In genomic region chr20:22771706-22772105, GRCh38 we compare ENCODE assay signal across 32 cellular contexts.
DNase-seq lines count a peak whose midpoint lies in the region; FAIRE-seq and TF ChIP-seq lines count a peak whose summit lies in the region.
"Had no signal": no experiment of that assay in that cellular context is flagged by ENCODE, and none has a peak within 500 bp of the region (broad histone marks: within the 10 kb centered on the region; RNA-seq: fewer than 3 reads in every experiment).

No MANE protein-coding gene starts in this region.

- H3K9me3 ChIP-seq in astrocyte (ENCODE audit: insufficient read depth, low read depth, low read length) (peaks cover 6% of the 10 kb centered on the region), left ventricle myocardium inferior (replicated peaks) (no peaks in the 10 kb centered on the region)
- H3K9me3 ChIP-seq: ascending aorta, mucosa of descending colon, thyroid gland had no signal

- H4K20me1 ChIP-seq in astrocyte (ENCODE audit: insufficient read depth, low read length): no peaks in the 10 kb centered on the region

- TF ChIP-seq POLR2A in erythroblast (IDR thresholded peaks at IDR 0.05; ENCODE audit: low read length): no peak

- no peak overlapping the region for H3K4me2 ChIP-seq in astrocyte (ENCODE audit: low read length)
- H3K4me2 ChIP-seq: GM23338 had no signal

- H3K4me1 Mint-ChIP-seq in astrocyte (ENCODE audit: low read depth, unreplicated experiment) (peaks cover 66% of the 10 kb centered on the region), chondrocyte (ENCODE audit: low read depth) (peaks cover 56% of the 10 kb centered on the region)
- H3K4me1 Mint-ChIP-seq: activated CD4-positive, alpha-beta T cell treated with anti-CD3 and anti-CD28 coated beads, Interleukin-2, amount 10 ng/mL, durations not matched to agents 7 days and 5 days; activated naive CD8-positive, alpha-beta T cell treated with anti-CD3 and anti-CD28 coated beads, Interleukin-2, amount 10 ng/mL, durations not matched to agents 7 days and 5 days; B cell had no signal

- no peaks in the 10 kb centered on the region for H3K27me3 Mint-ChIP-seq in astrocyte (ENCODE audit: low read depth, unreplicated experiment)
- H3K27me3 Mint-ChIP-seq in chondrocyte (ENCODE audit: low read depth): no peaks in the 10 kb centered on the region
- H3K27me3 Mint-ChIP-seq: activated CD4-positive, alpha-beta T cell treated with anti-CD3 and anti-CD28 coated beads, Interleukin-2, amount 10 ng/mL, durations not matched to agents 7 days and 5 days; activated naive CD8-positive, alpha-beta T cell treated with anti-CD3 and anti-CD28 coated beads, Interleukin-2, amount 10 ng/mL, durations not matched to agents 7 days and 5 days; activated T-cell treated with anti-CD3 and anti-CD28 coated beads, Interleukin-2, amount 50 U/mL, for 24 hours had no signal

- H3K4me3 Mint-ChIP-seq in astrocyte (ENCODE audit: unreplicated experiment): peak overlapping the region; percentile 17
- H3K4me3 Mint-ChIP-seq in chondrocyte (ENCODE audit: unreplicated experiment): no peak overlapping the region
- H3K4me3 Mint-ChIP-seq: activated CD4-positive, alpha-beta T cell treated with anti-CD3 and anti-CD28 coated beads, Interleukin-2, amount 10 ng/mL, durations not matched to agents 7 days and 5 days; activated naive CD8-positive, alpha-beta T cell treated with anti-CD3 and anti-CD28 coated beads, Interleukin-2, amount 10 ng/mL, durations not matched to agents 7 days and 5 days; activated T-cell treated with anti-CD3 and anti-CD28 coated beads, Interleukin-2, amount 50 U/mL, for 24 hours; B cell; CD8-positive, alpha-beta T cell; GM23338; nephron had no signal

- H2AFZ ChIP-seq in astrocyte (ENCODE audit: low read depth, low read length): no peak overlapping the region
- H2AFZ ChIP-seq: GM23338 had no signal

- H3K9ac ChIP-seq in astrocyte (ENCODE audit: low read length): no peak overlapping the region

- peak; percentile 16 for DNase-seq in G401 (ENCODE audit: low spot score)
- DNase-seq in NCI-H69 (lab: John Stamatoyannopoulos, UW): peak; percentile 15
- DNase-seq in astrocyte (ENCODE audit: low read depth): no peak
- peak; percentile 82 for DNase-seq in myocyte (ENCODE audit: low read depth)
- DNase-seq in dermis blood vessel endothelial cell: no peak
- DNase-seq in left ventricle myocardium inferior: no peak
- DNase-seq in chondrocyte (ENCODE audit: low spot score): no peak
- DNase-seq in erythroblast (lab: John Stamatoyannopoulos, UW): no peak
- DNase-seq: ACHN; activated CD4-positive, alpha-beta T cell treated with anti-CD3 and anti-CD28 coated beads, Interleukin-2, amount 10 ng/mL, durations not matched to agents 7 days and 5 days; activated gamma-delta T cell treated with Interleukin-2 at 50 U/mL for 16 hours; activated naive CD8-positive, alpha-beta T cell treated with anti-CD3 and anti-CD28 coated beads, Interleukin-2, amount 10 ng/mL, durations not matched to agents 7 days and 5 days; activated T-cell treated with anti-CD3 and anti-CD28 coated beads, Interleukin-2, amount 50 U/mL, for 24 hours; caudate nucleus; CD8-positive, alpha-beta T cell; foreskin melanocyte; kidney; mucosa of descending colon; NCI-H146; NCI-H2171; NCI-H510A treated with DMSO at 0.1 percent for 48 hours; stimulated activated CD4-positive, alpha-beta T cell treated with anti-CD3 and anti-CD28 coated beads, Interleukin-4, amount 100 ng/mL, for 24 hours; T1000; thyroid gland had no signal

- peaks cover 8% of the 10 kb centered on the region for H3K9me3 Mint-ChIP-seq in astrocyte (ENCODE audit: unreplicated experiment)
- peaks cover 10% of the 10 kb centered on the region for H3K9me3 Mint-ChIP-seq in chondrocyte (ENCODE audit: low read depth)
- H3K9me3 Mint-ChIP-seq: activated CD4-positive, alpha-beta T cell treated with anti-CD3 and anti-CD28 coated beads, Interleukin-2, amount 10 ng/mL, durations not matched to agents 7 days and 5 days; activated T-cell treated with anti-CD3 and anti-CD28 coated beads, Interleukin-2, amount 50 U/mL, for 24 hours had no signal

- H3K27me3 ChIP-seq in astrocyte (ENCODE audit: insufficient read depth, low read length) (no peaks in the 10 kb centered on the region), left ventricle myocardium inferior (ENCODE audit: low read depth) (peaks cover 4% of the 10 kb centered on the region)
- H3K27me3 ChIP-seq: ascending aorta, SJCRH30, thyroid gland had no signal

- H3K36me3 ChIP-seq in astrocyte (ENCODE audit: insufficient read depth, low read length) (no peaks in the 10 kb centered on the region), left ventricle myocardium inferior (no peaks in the 10 kb centered on the region)
- H3K36me3 ChIP-seq: ascending aorta, SJCRH30, thyroid gland had no signal

- H3K4me1 ChIP-seq in astrocyte (ENCODE audit: insufficient read depth, low read length) (peaks cover 7% of the 10 kb centered on the region), left ventricle myocardium inferior (peaks cover 5% of the 10 kb centered on the region)
- H3K4me1 ChIP-seq: ascending aorta had no signal

- in situ Hi-C loops in G401 (cut with HindIII; ENCODE audit: low sequenced_read_pairs): no loop called here

- H3K27ac ChIP-seq in astrocyte (ENCODE audit: low read depth, low read length): no peak overlapping the region
- no peak overlapping the region for H3K27ac ChIP-seq in left ventricle myocardium inferior (replicated peaks)
- H3K27ac ChIP-seq: ascending aorta, HL-60, SJCRH30, thyroid gland had no signal

- no peaks in the 10 kb centered on the region for H3K79me2 ChIP-seq in astrocyte (ENCODE audit: insufficient read depth, low read length)

- TF ChIP-seq CTCF in astrocyte (IDR thresholded peaks at IDR 0.05; ENCODE audit: insufficient read depth, low read depth, low read length): no peak
- TF ChIP-seq CTCF in left ventricle myocardium inferior (IDR thresholded peaks at IDR 0.05; ENCODE audit: borderline replicate concordance): no peak
- TF ChIP-seq CTCF in chondrocyte (IDR thresholded peaks at IDR 0.05): no peak

- H3K27ac Mint-ChIP-seq in astrocyte (ENCODE audit: unreplicated experiment) (no peak overlapping the region), chondrocyte (ENCODE audit: unreplicated experiment) (no peak overlapping the region)
- H3K27ac Mint-ChIP-seq: activated CD4-positive, alpha-beta T cell treated with anti-CD3 and anti-CD28 coated beads, Interleukin-2, amount 10 ng/mL, durations not matched to agents 7 days and 5 days; activated naive CD8-positive, alpha-beta T cell treated with anti-CD3 and anti-CD28 coated beads, Interleukin-2, amount 10 ng/mL, durations not matched to agents 7 days and 5 days; activated T-cell treated with anti-CD3 and anti-CD28 coated beads, Interleukin-2, amount 50 U/mL, for 24 hours; B cell; CD8-positive, alpha-beta T cell; GM23338; nephron had no signal

- H3K36me3 Mint-ChIP-seq in astrocyte (ENCODE audit: low read depth, unreplicated experiment) (peaks cover 2% of the 10 kb centered on the region), chondrocyte (ENCODE audit: low read depth) (peaks cover 2% of the 10 kb centered on the region)
- H3K36me3 Mint-ChIP-seq: activated naive CD8-positive, alpha-beta T cell treated with anti-CD3 and anti-CD28 coated beads, Interleukin-2, amount 10 ng/mL, durations not matched to agents 7 days and 5 days; CD8-positive, alpha-beta T cell had no signal

- FAIRE-seq in astrocyte (lab: Jason Lieb, UNC): no peak
- FAIRE-seq: GM12878, kidney had no signal

- H3K4me3 ChIP-seq in astrocyte (ENCODE audit: insufficient read depth, low read depth, low read length) (no peak overlapping the region), left ventricle myocardium inferior (no peak overlapping the region)
- H3K4me3 ChIP-seq: ascending aorta, GM12878, GM23338, lung, mucosa of descending colon, SJCRH30, thyroid gland had no signal

- intact Hi-C loops in left ventricle myocardium inferior (cut with micrococcal nuclease): no loop called here

Comparison
In these comparisons a context has a peak if more than half of its experiments do, and no peak if none do; other contexts are left out.
1. DNase-seq: peak in G401 (single experiment), NCI-H69 (single experiment) and myocyte (single experiment); none in astrocyte (single experiment), dermis blood vessel endothelial cell (single experiment), left ventricle myocardium inferior (single experiment), chondrocyte (single experiment) and erythroblast (0 of 2).